Comparison of ENCODE assay signal across 17 cellular contexts in the genomic region with DNA sequence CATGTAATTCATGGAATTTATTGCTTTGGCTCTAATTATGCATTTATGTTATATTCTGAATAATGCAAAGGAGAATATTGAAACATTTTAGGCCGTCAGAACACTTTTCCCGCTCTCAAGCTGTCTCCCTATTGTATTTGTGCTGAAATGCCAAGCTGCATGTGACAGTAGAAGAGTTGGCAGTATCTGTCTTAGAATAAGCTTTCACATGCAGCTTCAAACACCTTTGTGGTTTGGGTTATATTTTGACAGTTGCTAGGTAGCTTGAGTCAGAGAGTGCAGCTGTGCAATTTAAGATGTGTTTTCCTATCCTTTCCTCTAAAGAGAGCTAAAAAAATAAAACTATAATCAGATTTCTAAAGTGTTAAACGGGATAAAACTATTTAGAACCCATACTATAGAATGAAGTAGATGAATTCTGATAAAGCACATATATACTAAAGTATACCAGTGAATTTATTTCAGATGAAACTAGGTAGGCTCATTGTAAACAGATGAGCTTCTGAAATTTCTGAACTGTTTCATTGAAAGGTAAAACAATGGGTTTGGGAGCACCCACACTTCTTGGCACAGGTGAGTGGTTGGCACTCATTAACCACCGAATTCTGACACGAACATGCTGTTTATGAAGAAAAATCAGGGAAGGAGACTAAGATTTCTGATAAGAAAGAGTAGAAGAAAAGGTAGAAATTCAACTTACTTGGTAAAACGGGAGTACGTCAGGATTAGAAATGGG. TPM values are rescaled to one million over a fixed set of nuclear protein-coding genes. Genes with fewer than 3 reads are reported as not detected.
DNase-seq lines count a peak whose midpoint lies in the region; ATAC-seq and TF ChIP-seq lines count a peak whose summit lies in the region.
"Had no signal": no experiment of that assay in that cellular context is flagged by ENCODE, and none has a peak within 500 bp of the region (broad histone marks: within the 10 kb centered on the region; RNA-seq: fewer than 3 reads in every experiment).

No MANE protein-coding gene starts in this region.

- peak; percentile 84 for ATAC-seq in GM18867 (IDR thresholded peaks at IDR 0.05; ENCODE audit: unreplicated experiment)
- ATAC-seq in activated naive CD4-positive, alpha-beta T cell treated with anti-CD3 and anti-CD28 coated beads, Interleukin-2, amount 50 U/mL, for 72 hours = peak; percentile 97 to 98
- ATAC-seq in heart right ventricle = peak in 7 of 8 donors; percentile 34 to 90 (median 57)
- no peak for ATAC-seq in activated CD8-positive, alpha-beta memory T cell treated with anti-CD3 and anti-CD28 coated beads, Interleukin-2, amount 10 ng/mL, durations not matched to agents 7 days and 5 days
- ATAC-seq in GM21381 (IDR thresholded peaks at IDR 0.05; ENCODE audit: unreplicated experiment) = no peak
- ATAC-seq: natural killer cell had no signal

- peak overlapping the region in 6 of 8 donors; percentile 2 to 66 (median 40) for H3K4me3 Mint-ChIP-seq in CD4-positive, alpha-beta memory T cell
- no peak overlapping the region for H3K4me3 Mint-ChIP-seq in activated CD8-positive, alpha-beta memory T cell treated with anti-CD3 and anti-CD28 coated beads, Interleukin-2, amount 10 ng/mL, durations not matched to agents 7 days and 5 days
- H3K4me3 Mint-ChIP-seq: natural killer cell had no signal

- peak; percentile 51 to 67 (median 58) for DNase-seq in CD4-positive, alpha-beta memory T cell
- no peak for DNase-seq in activated naive CD4-positive, alpha-beta T cell treated with anti-CD3 and anti-CD28 coated beads, Interleukin-2, amount 50 U/mL, for 72 hours (ENCODE audit: low spot score in 2 of 2)
- DNase-seq in heart right ventricle = no peak
- no peak for DNase-seq in NCI-H446 treated with DMSO at 0.1 percent for 48 hours (lab: John Stamatoyannopoulos, UW)
- no peak for DNase-seq in activated CD8-positive, alpha-beta memory T cell treated with anti-CD3 and anti-CD28 coated beads, Interleukin-2, amount 10 ng/mL, durations not matched to agents 7 days and 5 days
- DNase-seq in Ammon's horn (ENCODE audit: low spot score) = no peak
- DNase-seq: cortex of kidney, GOT3, Karpas-422, natural killer cell, NCI-H2029, NCI-H82, SIG-M5, T-helper 9 cell had no signal

- no peaks in the 10 kb centered on the region for H3K36me3 ChIP-seq in CD4-positive, alpha-beta memory T cell (ENCODE audit: insufficient read depth, low read length)
- H3K36me3 ChIP-seq in heart right ventricle = no peaks in the 10 kb centered on the region

- H3K9me3 Mint-ChIP-seq in CD4-positive, alpha-beta memory T cell = peaks cover 0 to 2% (median 0%) of the 10 kb centered on the region in 8 donors
- no peaks in the 10 kb centered on the region for H3K9me3 Mint-ChIP-seq in activated naive CD4-positive, alpha-beta T cell treated with anti-CD3 and anti-CD28 coated beads, Interleukin-2, amount 50 U/mL, for 72 hours
- no peaks in the 10 kb centered on the region for H3K9me3 Mint-ChIP-seq in activated CD8-positive, alpha-beta memory T cell treated with anti-CD3 and anti-CD28 coated beads, Interleukin-2, amount 10 ng/mL, durations not matched to agents 7 days and 5 days (ENCODE audit: low read depth)

- POLR2A ChIA-PET in CD4-positive, alpha-beta memory T cell (lab: Charles Lee; ENCODE audit: partially characterized antibody) = interaction anchor here (0.9 to 1.2 kb wide), 3 partner anchors 9 to 22 kb away, joined by 3 to 7 read pairs (median 3); no protein-coding TSS in a partner anchor

- WGBS in heart right ventricle, 2 donors = 56 to 70% methylated on average over 7 of the region's 7 CpGs

- H3K36me3 Mint-ChIP-seq in CD4-positive, alpha-beta memory T cell = no peaks in the 10 kb centered on the region
- no peaks in the 10 kb centered on the region for H3K36me3 Mint-ChIP-seq in activated naive CD4-positive, alpha-beta T cell treated with anti-CD3 and anti-CD28 coated beads, Interleukin-2, amount 50 U/mL, for 72 hours
- H3K36me3 Mint-ChIP-seq in activated CD8-positive, alpha-beta memory T cell treated with anti-CD3 and anti-CD28 coated beads, Interleukin-2, amount 10 ng/mL, durations not matched to agents 7 days and 5 days = peaks cover 2% of the 10 kb centered on the region
- H3K36me3 Mint-ChIP-seq: natural killer cell had no signal

- peak overlapping the region; percentile 18 for H3K27ac ChIP-seq in CD4-positive, alpha-beta memory T cell (ENCODE audit: low read depth, low read length)
- H3K27ac ChIP-seq in heart right ventricle = peak overlapping the region in 6 of 10 donors; percentile 15 to 50 (median 38)

- peaks cover 41 to 74% (median 59%) of the 10 kb centered on the region in 4 donors for H3K4me1 Mint-ChIP-seq in CD4-positive, alpha-beta memory T cell
- H3K4me1 Mint-ChIP-seq in activated CD8-positive, alpha-beta memory T cell treated with anti-CD3 and anti-CD28 coated beads, Interleukin-2, amount 10 ng/mL, durations not matched to agents 7 days and 5 days = no peaks in the 10 kb centered on the region
- H3K4me1 Mint-ChIP-seq: natural killer cell had no signal

- peaks cover 46% of the 10 kb centered on the region for H3K4me1 ChIP-seq in CD4-positive, alpha-beta memory T cell (ENCODE audit: insufficient read depth, low read length)
- H3K4me1 ChIP-seq in heart right ventricle = peaks cover 0 to 65% (median 39%) of the 10 kb centered on the region in 9 donors

- peaks cover 2% of the 10 kb centered on the region in 2 donors for H3K27me3 Mint-ChIP-seq in CD4-positive, alpha-beta memory T cell
- H3K27me3 Mint-ChIP-seq in activated CD8-positive, alpha-beta memory T cell treated with anti-CD3 and anti-CD28 coated beads, Interleukin-2, amount 10 ng/mL, durations not matched to agents 7 days and 5 days = peaks cover 8% of the 10 kb centered on the region

- peak overlapping the region; percentile 65 to 94 (median 90) for H3K27ac Mint-ChIP-seq in CD4-positive, alpha-beta memory T cell
- peak overlapping the region; percentile 96 to 98 for H3K27ac Mint-ChIP-seq in activated naive CD4-positive, alpha-beta T cell treated with anti-CD3 and anti-CD28 coated beads, Interleukin-2, amount 50 U/mL, for 72 hours
- H3K27ac Mint-ChIP-seq in activated CD8-positive, alpha-beta memory T cell treated with anti-CD3 and anti-CD28 coated beads, Interleukin-2, amount 10 ng/mL, durations not matched to agents 7 days and 5 days = no peak overlapping the region

- CTCF ChIA-PET in CD4-positive, alpha-beta memory T cell (lab: Charles Lee; ENCODE audit: partially characterized antibody) = interaction anchor here (0.8 to 2.3 kb wide), 8 partner anchors 9 to 450 kb away, joined by 3 to 12 read pairs (median 4); no protein-coding TSS in a partner anchor
- CTCF ChIA-PET in activated CD8-positive, alpha-beta memory T cell treated with anti-CD3 and anti-CD28 coated beads, Interleukin-2, amount 10 ng/mL, durations not matched to agents 7 days and 5 days (lab: Charles Lee) = no interaction called here

- TF ChIP-seq CTCF in heart right ventricle (IDR thresholded peaks at IDR 0.05) = no peak

- intact Hi-C loops in CD4-positive, alpha-beta memory T cell (cut with micrococcal nuclease) = loop anchor here (1.0 to 5.0 kb wide), 4 partner anchors 9 to 44 kb away; no protein-coding TSS in a partner anchor
- intact Hi-C loops in heart right ventricle (cut with DNase I) = loop anchor here in 1 of 10 donors (5.0 kb wide), 1 partner anchor 41 kb away; no protein-coding TSS in a partner anchor

- H3K4me3 ChIP-seq in CD4-positive, alpha-beta memory T cell (ENCODE audit: low read length in 2 of 2) = no peak overlapping the region
- no peak overlapping the region for H3K4me3 ChIP-seq in heart right ventricle

- H3K27me3 ChIP-seq in CD4-positive, alpha-beta memory T cell (ENCODE audit: insufficient read depth, low read length) = no peaks in the 10 kb centered on the region
- no peaks in the 10 kb centered on the region for H3K27me3 ChIP-seq in heart right ventricle

- no peaks in the 10 kb centered on the region for H3K9me3 ChIP-seq in CD4-positive, alpha-beta memory T cell (ENCODE audit: control insufficient read depth in 1 of 2, low read length in 2 of 2)
- no peaks in the 10 kb centered on the region for H3K9me3 ChIP-seq in heart right ventricle

RNA-seq across cellular contexts. Expression of gene PLCL1, which starts 43.4 kb away (rescaled TPM):
- 10 to 100 TPM; 16.9 to 17.6 TPM for total RNA-seq in CD4-positive, alpha-beta memory T cell
- 1 to 10 TPM; 5.5 to 8.0 TPM for polyA plus RNA-seq in CD4-positive, alpha-beta memory T cell
- 1 to 10 TPM; 1.3 to 4.9 TPM for total RNA-seq in activated naive CD4-positive, alpha-beta T cell treated with anti-CD3 and anti-CD28 coated beads, Interleukin-2, amount 50 U/mL, for 72 hours
- 100 to 1,000 TPM in 6 of 10 donors, 10 to 100 TPM in 4; 76.8 to 131 (median 108) TPM for total RNA-seq in heart right ventricle
- polyA plus RNA-seq in heart right ventricle = 10 to 100 TPM; 17.3 to 19.1 TPM
- total RNA-seq in activated CD8-positive, alpha-beta memory T cell treated with anti-CD3 and anti-CD28 coated beads, Interleukin-2, amount 10 ng/mL, durations not matched to agents 7 days and 5 days = under 1 TPM; 0.20 to 0.26 TPM
- total RNA-seq: G401 had no signal

Comparison
In these comparisons a context has a peak if more than half of its experiments do, and no peak if none do; other contexts are left out.
1. DNase-seq: peak in CD4-positive, alpha-beta memory T cell (5 of 5); none in activated naive CD4-positive, alpha-beta T cell treated with anti-CD3 and anti-CD28 coated beads, Interleukin-2, amount 50 U/mL, for 72 hours (0 of 2), heart right ventricle (0 of 2), NCI-H446 treated with DMSO at 0.1 percent for 48 hours (single experiment), activated CD8-positive, alpha-beta memory T cell treated with anti-CD3 and anti-CD28 coated beads, Interleukin-2, amount 10 ng/mL, durations not matched to agents 7 days and 5 days (single experiment) and Ammon's horn (single experiment).
2. ATAC-seq: peak in GM18867 (single experiment), activated naive CD4-positive, alpha-beta T cell treated with anti-CD3 and anti-CD28 coated beads, Interleukin-2, amount 50 U/mL, for 72 hours (2 of 2) and heart right ventricle (7 of 8); none in activated CD8-positive, alpha-beta memory T cell treated with anti-CD3 and anti-CD28 coated beads, Interleukin-2, amount 10 ng/mL, durations not matched to agents 7 days and 5 days (single experiment) and GM21381 (single experiment).
3. RNA of gene PLCL1, which starts 43.4 kb away (total RNA-seq): 76.8 to 131 TPM in heart right ventricle; 16.9 to 17.6 TPM in CD4-positive, alpha-beta memory T cell, 1.3 to 4.9 TPM in activated naive CD4-positive, alpha-beta T cell treated with anti-CD3 and anti-CD28 coated beads, Interleukin-2, amount 50 U/mL, for 72 hours and 0.20 to 0.26 TPM in activated CD8-positive, alpha-beta memory T cell treated with anti-CD3 and anti-CD28 coated beads, Interleukin-2, amount 10 ng/mL, durations not matched to agents 7 days and 5 days; every median in the first group is over 4 times any median in the second.